8 cellular contexts compared by ENCODE assay signal in the genomic region with DNA sequence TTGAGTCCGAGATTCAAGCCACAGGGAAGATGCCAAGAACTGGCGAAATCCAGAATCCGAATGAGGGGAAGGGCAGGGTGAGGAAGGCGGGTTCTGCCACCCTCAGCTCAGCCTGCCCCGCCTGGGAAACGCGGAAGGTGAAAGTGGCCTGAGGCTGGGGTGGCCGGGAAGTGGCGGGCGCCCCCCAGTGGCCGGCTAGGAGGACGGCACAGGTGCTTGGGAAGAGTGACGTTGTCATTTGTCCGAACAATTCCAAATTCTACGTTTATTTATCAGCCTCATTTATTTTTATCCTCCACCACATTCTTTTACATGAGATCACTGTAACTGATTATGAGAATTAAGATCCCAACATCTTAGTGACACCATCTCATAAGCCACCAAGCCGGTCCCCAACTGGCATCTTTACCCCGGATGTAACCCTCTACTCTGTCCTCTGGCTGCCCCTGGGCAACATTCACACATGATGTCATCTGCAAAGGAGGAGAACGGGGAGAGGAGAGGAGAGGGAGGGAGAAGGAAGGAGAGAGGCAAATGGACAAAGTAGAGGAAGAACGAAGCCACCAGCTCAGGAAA. TPM values are rescaled to one million over a fixed set of nuclear protein-coding genes. Genes with fewer than 3 reads are reported as not detected.
A peak's percentile ranks its signal among the peaks of the same experiment; 100 is the strongest.
DNase-seq lines count a peak whose midpoint lies in the region; ATAC-seq and TF ChIP-seq lines count a peak whose summit lies in the region.

No MANE protein-coding gene starts in this region.

- no peaks in the 10 kb centered on the region for H3K36me3 Mint-ChIP-seq in activated B cell treated with CpG ODN at 0.5 μM for 24 hours (ENCODE audit: low read depth)

- peaks cover 62% of the 10 kb centered on the region for H3K27me3 Mint-ChIP-seq in activated B cell treated with CpG ODN at 0.5 μM for 24 hours

- peak; percentile 92 for ATAC-seq in activated B cell treated with CpG ODN at 0.5 μM for 24 hours (ENCODE audit: low read depth)

- DNase-seq in NCI-H1436 (lab: John Stamatoyannopoulos, UW) (peak; percentile 65), NCI-H1436 treated with DMSO at 0.1 percent for 48 hours (lab: John Stamatoyannopoulos, UW) (no peak), NCI-H2081 treated with DMSO at 0.1 percent for 48 hours (lab: John Stamatoyannopoulos, UW) (peak; percentile 62), activated B cell treated with CpG ODN at 0.5 μM for 24 hours (peak; percentile 57), caudate nucleus (lab: John Stamatoyannopoulos, UW) (peak in 44 of 61 donors; percentile 14 to 76 (median 34)), left kidney (ENCODE audit: low read depth, low spot score) (peak; percentile 80), OCI-M2 (lab: John Stamatoyannopoulos, UW; ENCODE audit: unreplicated experiment) (no peak)
- peak; percentile 44 to 63 for DNase-seq in stimulated activated CD4-positive, alpha-beta T cell treated with anti-CD3 and anti-CD28 coated beads, Interleukin-4, amount 100 ng/mL, for 4 hours

- intact Hi-C loops in activated B cell treated with CpG ODN at 0.5 μM for 24 hours (cut with micrococcal nuclease), result loop anchor here (1.0 to 10.0 kb wide), 4 partner anchors 26 to 160 kb away; a partner anchor contains a TSS

- POLR2A ChIA-PET in activated B cell treated with CpG ODN at 0.5 μM for 24 hours (lab: Charles Lee), result no interaction called here

- peak overlapping the region; percentile 24 for H3K27ac ChIP-seq in caudate nucleus (ENCODE audit: low read depth, low read length)

- CTCF ChIA-PET in activated B cell treated with CpG ODN at 0.5 μM for 24 hours (lab: Charles Lee), result interaction anchor here (1.0 to 5.9 kb wide), 7 partner anchors 12 to 161 kb away, joined by 3 to 72 read pairs (median 3); no protein-coding TSS in a partner anchor

- TF ChIP-seq CTCF in activated B cell treated with CpG ODN at 0.5 μM for 24 hours (IDR thresholded peaks at IDR 0.05), result peak; percentile 94

- H3K9me3 Mint-ChIP-seq in activated B cell treated with CpG ODN at 0.5 μM for 24 hours, result no peaks in the 10 kb centered on the region

- H3K4me1 Mint-ChIP-seq in activated B cell treated with CpG ODN at 0.5 μM for 24 hours, result peaks cover 7% of the 10 kb centered on the region

- no peak overlapping the region for H3K27ac Mint-ChIP-seq in activated B cell treated with CpG ODN at 0.5 μM for 24 hours

- no peak overlapping the region for H3K4me3 Mint-ChIP-seq in activated B cell treated with CpG ODN at 0.5 μM for 24 hours

RNA-seq across cellular contexts. Expression of a gene that starts 21.3 kb away (rescaled TPM):
- 0.24 and 0.35 TPM in 2 replicates for total RNA-seq in activated B cell treated with CpG ODN at 0.5 μM for 24 hours

Comparison
In these comparisons a context has a peak if more than half of its experiments do, and no peak if none do; other contexts are left out.
1. DNase-seq: peak in NCI-H1436 (single experiment), NCI-H2081 treated with DMSO at 0.1 percent for 48 hours (single experiment), activated B cell treated with CpG ODN at 0.5 μM for 24 hours (single experiment), caudate nucleus (44 of 61), left kidney (single experiment) and stimulated activated CD4-positive, alpha-beta T cell treated with anti-CD3 and anti-CD28 coated beads, Interleukin-4, amount 100 ng/mL, for 4 hours (2 of 2); none in NCI-H1436 treated with DMSO at 0.1 percent for 48 hours (single experiment) and OCI-M2 (single experiment).